10 cellular contexts compared by ENCODE assay signal in the genomic region with DNA sequence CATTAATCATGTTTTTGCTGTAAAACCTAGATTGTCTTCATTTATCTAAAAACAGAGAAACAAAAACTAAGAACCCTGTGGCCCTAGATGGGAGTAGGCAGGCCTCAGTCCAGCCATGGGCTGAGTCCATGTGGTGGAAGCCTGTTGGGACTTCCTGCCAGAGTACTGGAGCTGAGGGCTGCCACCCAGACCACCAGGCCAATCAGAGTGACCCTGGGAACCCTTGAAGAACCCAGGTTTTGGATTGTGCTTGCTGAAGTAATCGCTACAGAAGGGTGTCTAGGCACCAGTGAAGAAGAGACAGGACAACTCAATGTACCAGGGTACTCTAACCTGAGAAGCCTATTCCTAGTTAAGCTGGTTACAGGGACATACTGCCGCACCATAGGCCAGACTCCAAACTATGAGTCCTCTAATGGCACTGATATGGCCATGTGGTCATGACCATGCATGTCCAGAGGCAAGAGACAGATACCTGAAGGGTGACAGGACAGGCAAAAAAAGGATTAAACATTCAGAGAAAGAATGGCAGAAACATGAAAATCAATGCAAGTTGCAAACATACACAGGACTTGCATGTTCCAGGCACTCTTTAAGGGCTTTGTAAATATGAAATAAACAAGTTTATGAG. TPM values are rescaled to one million over a fixed set of nuclear protein-coding genes. Genes with fewer than 3 reads are reported as not detected.
DNase-seq lines count a peak whose midpoint lies in the region; ATAC-seq and TF ChIP-seq lines count a peak whose summit lies in the region.
"Had no signal": no experiment of that assay in that cellular context is flagged by ENCODE, and none has a peak within 500 bp of the region (broad histone marks: within the 10 kb centered on the region; RNA-seq: fewer than 3 reads in every experiment).

No MANE protein-coding gene starts in this region.

- WGBS in sigmoid colon, 2 donors = 80 to 96% methylated on average over 2 of the region's 2 CpGs

- H3K27me3 Mint-ChIP-seq in Caco-2 (ENCODE audit: insufficient read depth, unreplicated experiment) = no peaks in the 10 kb centered on the region
- H3K27me3 Mint-ChIP-seq in T-helper 17 cell = no peaks in the 10 kb centered on the region

- no peak for DNase-seq in Caco-2
- no peak for DNase-seq in T-helper 17 cell
- DNase-seq in foreskin keratinocyte = peak in 1 of 2 donors; percentile 59
- DNase-seq in sigmoid colon = no peak
- DNase-seq in foreskin fibroblast = no peak
- DNase-seq: GOT3, occipital lobe had no signal

- peaks cover 2% of the 10 kb centered on the region for H3K36me3 ChIP-seq in Caco-2 (ENCODE audit: control insufficient read depth, insufficient read depth, low read length)
- H3K36me3 ChIP-seq in sigmoid colon = peaks cover 27 to 58% (median 32%) of the 10 kb centered on the region in 4 donors

- no peak for TF ChIP-seq EP300 in sigmoid colon (IDR thresholded peaks at IDR 0.05)

- no peak for ATAC-seq in T-helper 17 cell
- ATAC-seq in foreskin keratinocyte = peak; percentile 21
- ATAC-seq in GM19455 (IDR thresholded peaks at IDR 0.05; ENCODE audit: unreplicated experiment) = no peak
- no peak for ATAC-seq in HG02642 (IDR thresholded peaks at IDR 0.05; ENCODE audit: poor library complexity, unreplicated experiment)
- no peak for ATAC-seq in HG03039 (IDR thresholded peaks at IDR 0.05; ENCODE audit: unreplicated experiment)

- TF ChIP-seq POLR2A in sigmoid colon (IDR thresholded peaks at IDR 0.05) = no peak

- H3K27me3 ChIP-seq in Caco-2 (replicated peaks; ENCODE audit: control insufficient read depth, insufficient read depth, low read length) (no peaks in the 10 kb centered on the region), foreskin keratinocyte (no peaks in the 10 kb centered on the region), sigmoid colon (no peaks in the 10 kb centered on the region)

- H3K4me1 Mint-ChIP-seq in Caco-2 (ENCODE audit: low read depth, unreplicated experiment) (peaks cover 15% of the 10 kb centered on the region), T-helper 17 cell (peaks cover 33% of the 10 kb centered on the region)

- no TSS peak for BruUV-seq in Caco-2 (replicated peaks; lab: Mats Ljungman, UMichigan)

- TF ChIP-seq CTCF in Caco-2 (IDR thresholded peaks at IDR 0.05; ENCODE audit: insufficient read depth in 1 of 2, low read depth in 1 of 2, low read length in 1 of 2, severe bottlenecking in 1 of 2, unreplicated experiment in 1 of 2) (no peak), foreskin keratinocyte (conservative IDR thresholded peaks at IDR 0.05) (no peak), sigmoid colon (IDR thresholded peaks at IDR 0.05) (no peak), foreskin fibroblast (IDR thresholded peaks at IDR 0.05; ENCODE audit: low read depth, low read length) (no peak)

- intact Hi-C loops in Caco-2 (cut with micrococcal nuclease; ENCODE audit: unreplicated experiment) = no loop called here
- intact Hi-C loops in sigmoid colon (cut with DNase I) = no loop called here

- H3K9me3 Mint-ChIP-seq in Caco-2 (ENCODE audit: unreplicated experiment) = no peaks in the 10 kb centered on the region

- H3K27ac ChIP-seq in foreskin keratinocyte (no peak overlapping the region), sigmoid colon (peak overlapping the region; percentile 35 to 68 (median 52))

- H3K4me3 ChIP-seq in Caco-2 (ENCODE audit: low read depth, low read length) (no peak overlapping the region), sigmoid colon (no peak overlapping the region), foreskin fibroblast (ENCODE audit: low read depth in 1 of 2, low read length in 2 of 2) (no peak overlapping the region)

- H3K9me3 ChIP-seq in Caco-2 (no peaks in the 10 kb centered on the region), T-helper 17 cell (ENCODE audit: control insufficient read depth, low read length, poor library complexity, severe bottlenecking) (no peaks in the 10 kb centered on the region), sigmoid colon (no peaks in the 10 kb centered on the region)

- POLR2A ChIA-PET in Caco-2 (lab: Charles Lee) = no interaction called here

- no peak overlapping the region for H3K4me3 Mint-ChIP-seq in Caco-2 (ENCODE audit: unreplicated experiment)
- peak overlapping the region; percentile 64 for H3K4me3 Mint-ChIP-seq in T-helper 17 cell

- H3K4me1 ChIP-seq in Caco-2 (peaks cover 11% of the 10 kb centered on the region), foreskin keratinocyte (peaks cover 25% of the 10 kb centered on the region), sigmoid colon (peaks cover 0 to 44% (median 35%) of the 10 kb centered on the region in 4 donors)

- peak overlapping the region; percentile 35 for H3K27ac Mint-ChIP-seq in Caco-2 (ENCODE audit: unreplicated experiment)
- peak overlapping the region; percentile 85 for H3K27ac Mint-ChIP-seq in T-helper 17 cell

- H3K36me3 Mint-ChIP-seq in Caco-2 (ENCODE audit: insufficient read depth, unreplicated experiment) (peaks cover 45% of the 10 kb centered on the region), T-helper 17 cell (ENCODE audit: low read depth) (peaks cover 5% of the 10 kb centered on the region)

- CTCF ChIA-PET in Caco-2 (lab: Charles Lee) = no interaction called here

RNA-seq across cellular contexts. Expression of a gene that starts 12.9 kb away (rescaled TPM):
- 12.6 and 13.5 TPM in 2 replicates for total RNA-seq in Caco-2 (2022)
- 100 to 1,000 TPM; 356 to 408 TPM for total RNA-seq in T-helper 17 cell
- 9.6 and 16.1 TPM in 2 replicates for total RNA-seq in foreskin keratinocyte
- 6.4 and 10.2 TPM in 2 replicates for polyA plus RNA-seq in foreskin keratinocyte
- total RNA-seq in sigmoid colon = 100 to 1,000 TPM in 1 of 4 donors, 10 to 100 TPM in 3; 12.8 to 135 (median 21.9) TPM
- polyA plus RNA-seq in sigmoid colon = 10 to 100 TPM; 15.6 to 26.7 (median 16.9) TPM

RNA-seq across cellular contexts. Expression of a gene that starts 33.0 kb away (rescaled TPM):
- 4.0 and 6.9 TPM in 2 replicates for total RNA-seq in Caco-2 (2022)
- 10 to 100 TPM in 1 of 2 donors, 1 to 10 TPM in 1; 3.5 to 12.3 TPM for total RNA-seq in T-helper 17 cell
- total RNA-seq in foreskin keratinocyte = 1.4 TPM in 2 replicates
- 0.80 and 1.3 TPM in 2 replicates for polyA plus RNA-seq in foreskin keratinocyte
- 1 to 10 TPM; 2.9 to 7.1 (median 4.4) TPM for total RNA-seq in sigmoid colon
- polyA plus RNA-seq in sigmoid colon = 1 to 10 TPM in 2 of 3 donors, under 1 TPM in 1; 0.60 to 6.0 (median 2.8) TPM

RNA-seq across cellular contexts. Expression of a gene that starts 33.0 kb away (rescaled TPM):
- 42.2 and 43.6 TPM in 2 replicates for total RNA-seq in Caco-2 (2022)
- total RNA-seq in T-helper 17 cell = 10 to 100 TPM; 29.2 to 40.1 TPM
- total RNA-seq in foreskin keratinocyte = 45.5 and 49.8 TPM in 2 replicates
- 29.6 and 29.9 TPM in 2 replicates for polyA plus RNA-seq in foreskin keratinocyte
- total RNA-seq in sigmoid colon = 10 to 100 TPM; 43.5 to 49.9 (median 48.9) TPM
- 10 to 100 TPM; 35.4 to 54.5 (median 40.7) TPM for polyA plus RNA-seq in sigmoid colon

RNA-seq across cellular contexts. Expression of a gene that starts 51.9 kb away (rescaled TPM):
- total RNA-seq in Caco-2 (2022) = 0.14 TPM in 1 of 2 replicates, not detected in the other
- total RNA-seq in T-helper 17 cell = not detected
- not detected in 2 replicates for total RNA-seq in foreskin keratinocyte
- not detected in 2 replicates for polyA plus RNA-seq in foreskin keratinocyte
- total RNA-seq in sigmoid colon = under 1 TPM in 1 of 4 donors, not detected in 3; 0.54 TPM
- 1 to 10 TPM in 1 of 3 donors, under 1 TPM in 2; 0.25 to 1.2 (median 0.69) TPM for polyA plus RNA-seq in sigmoid colon
- total RNA-seq: occipital lobe had no signal
